ENCODE assay signal across 8 cellular contexts in the genomic region with DNA sequence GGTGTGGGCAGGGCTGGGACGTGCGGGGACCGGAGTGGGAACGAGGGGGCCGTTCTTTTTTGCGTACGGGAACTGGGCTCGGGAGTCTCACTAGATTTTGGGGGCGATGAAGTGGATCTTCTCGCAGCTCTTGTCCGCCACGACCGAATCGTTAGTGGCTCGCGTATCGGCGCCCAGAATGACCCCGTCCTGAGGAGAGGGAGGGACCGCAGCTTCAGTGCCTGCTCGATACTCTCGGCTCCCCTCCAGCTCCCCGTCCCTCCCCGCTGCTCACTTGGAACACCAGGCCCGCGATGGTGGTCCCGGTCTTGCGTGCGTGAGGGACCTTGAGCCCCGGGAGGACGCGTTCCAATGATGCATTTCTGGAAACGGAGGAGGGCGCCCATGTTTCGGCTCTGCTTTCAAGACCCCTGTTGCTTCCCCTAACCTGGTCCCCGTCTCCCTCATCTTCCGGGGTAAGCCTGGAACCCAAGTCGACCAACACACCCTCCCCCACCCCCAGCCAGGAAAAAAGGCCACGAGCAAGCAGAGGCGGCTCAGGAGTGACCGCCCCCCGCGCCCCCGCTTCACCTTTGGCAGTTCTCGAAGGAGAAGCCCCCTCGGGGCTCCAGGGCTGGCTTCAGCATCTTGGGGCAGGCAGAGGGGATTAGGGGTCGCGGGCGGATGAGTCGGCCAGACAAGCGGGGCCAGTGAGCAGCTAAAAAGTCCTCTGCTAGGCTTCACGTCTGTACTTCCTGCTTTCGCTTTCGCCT. TPM values are rescaled to one million over a fixed set of nuclear protein-coding genes. Genes with fewer than 3 reads are reported as not detected.
DNase-seq lines count a peak whose midpoint lies in the region; ATAC-seq and TF ChIP-seq lines count a peak whose summit lies in the region.

Gene PSMB10 (minus strand): TSS at position 727 of the 752 bp plus-strand sequence. CDS start 101 bp downstream, at position 626.

- peak; percentile 87 for TF ChIP-seq POLR2A in GM18951 (IDR thresholded peaks at IDR 0.05; ENCODE audit: extremely low read depth, insufficient read depth, insufficient read length)

- H3K27me3 ChIP-seq in BLaER1 (no peaks in the 10 kb centered on the region), muscle layer of colon (ENCODE audit: control insufficient read depth in 1 of 2, insufficient read depth in 2 of 2, low read length in 2 of 2) (no peaks in the 10 kb centered on the region)

- DNase-seq in M059J (ENCODE audit: low read depth), result peak; percentile 61
- peak; percentile 82 for DNase-seq in activated CD8-positive, alpha-beta memory T cell treated with anti-CD3 and anti-CD28 coated beads, Interleukin-2, amount 50 U/mL, for 48 hours

- H3K36me3 ChIP-seq in BLaER1 (peaks cover 40% of the 10 kb centered on the region), muscle layer of colon (ENCODE audit: insufficient read depth, low read length) (peaks cover 17% of the 10 kb centered on the region)

- H3K9me3 ChIP-seq in BLaER1, result no peaks in the 10 kb centered on the region
- no peaks in the 10 kb centered on the region for H3K9me3 ChIP-seq in muscle layer of colon (ENCODE audit: low read length)

- H3K9ac ChIP-seq in BLaER1 (peak within 1 kb of the TSS; percentile 95), muscle layer of colon (ENCODE audit: low read length) (peak within 1 kb of the TSS; percentile 92)

- peak within 1 kb of the TSS; percentile 96 for H3K27ac ChIP-seq in BLaER1
- H3K27ac ChIP-seq in muscle layer of colon (ENCODE audit: low read depth, low read length), result peak within 1 kb of the TSS; percentile 98
- peak within 1 kb of the TSS; percentile 50 for H3K27ac ChIP-seq in temporal lobe (ENCODE audit: low read depth, low read length)

- ATAC-seq in esophagus mucosa (peak; percentile 15), GM21576 (IDR thresholded peaks at IDR 0.05; ENCODE audit: unreplicated experiment) (no peak)

- H3K4me3 ChIP-seq in BLaER1, result peak within 1 kb of the TSS; percentile 93
- peak within 1 kb of the TSS; percentile 67 to 93 for H3K4me3 ChIP-seq in muscle layer of colon (ENCODE audit: low read depth in 1 of 2, low read length in 2 of 2)

- H3K4me2 ChIP-seq in BLaER1, result peak within 1 kb of the TSS; percentile 88

- H4K20me1 ChIP-seq in BLaER1, result peaks cover 36% of the 10 kb centered on the region

- in situ Hi-C loops in GM18951 (cut with MboI; ENCODE audit: low sequenced_read_pairs, unreplicated experiment), result no loop called here

- H3K4me1 ChIP-seq in BLaER1, result peaks cover 48% of the 10 kb centered on the region
- peaks cover 21% of the 10 kb centered on the region for H3K4me1 ChIP-seq in muscle layer of colon (ENCODE audit: insufficient read depth, low read length)

RNA-seq across cellular contexts. Expression of gene PSMB10, which starts in this region (rescaled TPM):
- 53.8 and 63.5 TPM in 2 replicates for total RNA-seq in M059J (2014; rRNA removed; shearing (Covaris generic))
- total RNA-seq in esophagus mucosa (25.9 TPM), temporal lobe (11.3 TPM)
